In genomic region chr18:48719988-48720654, GRCh38 we compare ENCODE assay signal across 1 cellular context.
TF ChIP-seq lines count a peak whose summit lies in the region.

No MANE protein-coding gene starts in this region.

TF ChIP-seq in K562, 482 proteins besides CTCF, POLR2A, EP300 and RAD21 (continued from another document and continues in another):
- TF ChIP-seq CEBPZ (IDR thresholded peaks at IDR 0.05; ENCODE audit: borderline replicate concordance, low read depth, low read length), result no peak
- no peak for TF ChIP-seq DDX20 (tag; IDR thresholded peaks at IDR 0.05; ENCODE audit: low read depth)
- no peak for TF ChIP-seq MIER1 (IDR thresholded peaks at IDR 0.05; ENCODE audit: low read depth)
- no peak for TF ChIP-seq ZC3H11A (IDR thresholded peaks at IDR 0.05; ENCODE audit: low read depth, low read length)
- TF ChIP-seq ETV1 (tag; conservative IDR thresholded peaks at IDR 0.05; ENCODE audit: low read depth), result 0 out of 2 replicates have a peak, but pooled peaks have one; percentile 13
- peak; percentile 74 for TF ChIP-seq SMARCC2 (IDR thresholded peaks at IDR 0.05; ENCODE audit: low read depth)
- TF ChIP-seq ZNF197 (CRISPR knock-in tag; IDR thresholded peaks at IDR 0.05; ENCODE audit: low read depth), result no peak
- no peak for TF ChIP-seq ZFP1 (CRISPR knock-in tag; IDR thresholded peaks at IDR 0.05)
- TF ChIP-seq ZNF408 (CRISPR knock-in tag; IDR thresholded peaks at IDR 0.05; ENCODE audit: low read depth), result no peak
- no peak for TF ChIP-seq NFXL1 (CRISPR knock-in tag; IDR thresholded peaks at IDR 0.05)
- TF ChIP-seq HDAC1 (IDR thresholded peaks at IDR 0.05), result no peak
- TF ChIP-seq ZNF140 (CRISPR knock-in tag; IDR thresholded peaks at IDR 0.05), result no peak
- no peak for TF ChIP-seq GABPB2 (CRISPR knock-in tag; conservative IDR thresholded peaks at IDR 0.05)
- TF ChIP-seq CSDE1 (IDR thresholded peaks at IDR 0.05), result no peak
- no peak for TF ChIP-seq BRCA1 (IDR thresholded peaks at IDR 0.05)
- TF ChIP-seq BRCA1 (CRISPR knock-in tag; IDR thresholded peaks at IDR 0.05), result no peak
- TF ChIP-seq, protein P1, sequence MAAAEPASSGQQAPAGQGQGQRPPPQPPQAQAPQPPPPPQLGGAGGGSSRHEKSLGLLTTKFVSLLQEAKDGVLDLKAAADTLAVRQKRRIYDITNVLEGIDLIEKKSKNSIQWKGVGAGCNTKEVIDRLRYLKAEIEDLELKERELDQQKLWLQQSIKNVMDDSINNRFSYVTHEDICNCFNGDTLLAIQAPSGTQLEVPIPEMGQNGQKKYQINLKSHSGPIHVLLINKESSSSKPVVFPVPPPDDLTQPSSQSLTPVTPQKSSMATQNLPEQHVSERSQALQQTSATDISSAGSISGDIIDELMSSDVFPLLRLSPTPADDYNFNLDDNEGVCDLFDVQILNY (CRISPR knock-in tag; IDR thresholded peaks at IDR 0.05), result no peak
- TF ChIP-seq ZNF217 (CRISPR knock-in tag; IDR thresholded peaks at IDR 0.05), result no peak
- TF ChIP-seq, protein P2, sequence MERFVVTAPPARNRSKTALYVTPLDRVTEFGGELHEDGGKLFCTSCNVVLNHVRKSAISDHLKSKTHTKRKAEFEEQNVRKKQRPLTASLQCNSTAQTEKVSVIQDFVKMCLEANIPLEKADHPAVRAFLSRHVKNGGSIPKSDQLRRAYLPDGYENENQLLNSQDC (CRISPR knock-in tag; IDR thresholded peaks at IDR 0.05), result no peak
- no peak for TF ChIP-seq BRD9 (IDR thresholded peaks at IDR 0.05; ENCODE audit: low read depth, partially characterized antibody)
- TF ChIP-seq YY1 (IDR thresholded peaks at IDR 0.05; ENCODE audit: borderline replicate concordance in 1 of 3, control insufficient read depth in 1 of 3, extremely low read depth in 1 of 3, insufficient read depth in 3 of 3, insufficient read length in 1 of 3, insufficient replicate concordance in 2 of 3, low read depth in 1 of 3, low read length in 2 of 3), result no peak
- TF ChIP-seq ZNF395 (CRISPR knock-in tag; IDR thresholded peaks at IDR 0.05), result peak; percentile 53; the same call in 1 of the 2 replicates
- no peak for TF ChIP-seq NR3C1 (CRISPR knock-in tag; IDR thresholded peaks at IDR 0.05)
- TF ChIP-seq, protein P3, sequence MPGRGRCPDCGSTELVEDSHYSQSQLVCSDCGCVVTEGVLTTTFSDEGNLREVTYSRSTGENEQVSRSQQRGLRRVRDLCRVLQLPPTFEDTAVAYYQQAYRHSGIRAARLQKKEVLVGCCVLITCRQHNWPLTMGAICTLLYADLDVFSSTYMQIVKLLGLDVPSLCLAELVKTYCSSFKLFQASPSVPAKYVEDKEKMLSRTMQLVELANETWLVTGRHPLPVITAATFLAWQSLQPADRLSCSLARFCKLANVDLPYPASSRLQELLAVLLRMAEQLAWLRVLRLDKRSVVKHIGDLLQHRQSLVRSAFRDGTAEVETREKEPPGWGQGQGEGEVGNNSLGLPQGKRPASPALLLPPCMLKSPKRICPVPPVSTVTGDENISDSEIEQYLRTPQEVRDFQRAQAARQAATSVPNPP (IDR thresholded peaks at IDR 0.05; ENCODE audit: borderline replicate concordance, insufficient read depth, insufficient read length), result no peak
- TF ChIP-seq SP1 (CRISPR knock-in tag; IDR thresholded peaks at IDR 0.05), result no peak
- TF ChIP-seq ZNF311 (CRISPR knock-in tag; IDR thresholded peaks at IDR 0.05), result no peak
- no peak for TF ChIP-seq ZNF668 (CRISPR knock-in tag; IDR thresholded peaks at IDR 0.05)
- TF ChIP-seq HDAC3 (IDR thresholded peaks at IDR 0.05; ENCODE audit: borderline replicate concordance, partially characterized antibody), result peak; percentile 70
- no peak for TF ChIP-seq MLX (CRISPR knock-in tag; conservative IDR thresholded peaks at IDR 0.05)
- TF ChIP-seq, protein P4, sequence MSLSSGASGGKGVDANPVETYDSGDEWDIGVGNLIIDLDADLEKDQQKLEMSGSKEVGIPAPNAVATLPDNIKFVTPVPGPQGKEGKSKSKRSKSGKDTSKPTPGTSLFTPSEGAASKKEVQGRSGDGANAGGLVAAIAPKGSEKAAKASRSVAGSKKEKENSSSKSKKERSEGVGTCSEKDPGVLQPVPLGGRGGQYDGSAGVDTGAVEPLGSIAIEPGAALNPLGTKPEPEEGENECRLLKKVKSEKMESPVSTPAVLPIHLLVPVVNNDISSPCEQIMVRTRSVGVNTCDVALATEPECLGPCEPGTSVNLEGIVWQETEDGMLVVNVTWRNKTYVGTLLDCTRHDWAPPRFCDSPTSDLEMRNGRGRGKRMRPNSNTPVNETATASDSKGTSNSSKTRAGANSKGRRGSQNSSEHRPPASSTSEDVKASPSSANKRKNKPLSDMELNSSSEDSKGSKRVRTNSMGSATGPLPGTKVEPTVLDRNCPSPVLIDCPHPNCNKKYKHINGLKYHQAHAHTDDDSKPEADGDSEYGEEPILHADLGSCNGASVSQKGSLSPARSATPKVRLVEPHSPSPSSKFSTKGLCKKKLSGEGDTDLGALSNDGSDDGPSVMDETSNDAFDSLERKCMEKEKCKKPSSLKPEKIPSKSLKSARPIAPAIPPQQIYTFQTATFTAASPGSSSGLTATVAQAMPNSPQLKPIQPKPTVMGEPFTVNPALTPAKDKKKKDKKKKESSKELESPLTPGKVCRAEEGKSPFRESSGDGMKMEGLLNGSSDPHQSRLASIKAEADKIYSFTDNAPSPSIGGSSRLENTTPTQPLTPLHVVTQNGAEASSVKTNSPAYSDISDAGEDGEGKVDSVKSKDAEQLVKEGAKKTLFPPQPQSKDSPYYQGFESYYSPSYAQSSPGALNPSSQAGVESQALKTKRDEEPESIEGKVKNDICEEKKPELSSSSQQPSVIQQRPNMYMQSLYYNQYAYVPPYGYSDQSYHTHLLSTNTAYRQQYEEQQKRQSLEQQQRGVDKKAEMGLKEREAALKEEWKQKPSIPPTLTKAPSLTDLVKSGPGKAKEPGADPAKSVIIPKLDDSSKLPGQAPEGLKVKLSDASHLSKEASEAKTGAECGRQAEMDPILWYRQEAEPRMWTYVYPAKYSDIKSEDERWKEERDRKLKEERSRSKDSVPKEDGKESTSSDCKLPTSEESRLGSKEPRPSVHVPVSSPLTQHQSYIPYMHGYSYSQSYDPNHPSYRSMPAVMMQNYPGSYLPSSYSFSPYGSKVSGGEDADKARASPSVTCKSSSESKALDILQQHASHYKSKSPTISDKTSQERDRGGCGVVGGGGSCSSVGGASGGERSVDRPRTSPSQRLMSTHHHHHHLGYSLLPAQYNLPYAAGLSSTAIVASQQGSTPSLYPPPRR (CRISPR knock-in tag; IDR thresholded peaks at IDR 0.05; ENCODE audit: borderline replicate concordance), result no peak
- TF ChIP-seq DNMT1 (IDR thresholded peaks at IDR 0.05), result no peak
- no peak for TF ChIP-seq RBM17 (IDR thresholded peaks at IDR 0.05; ENCODE audit: borderline replicate concordance, low read depth, low read length)
- no peak for TF ChIP-seq KLF1 (tag; IDR thresholded peaks at IDR 0.05)
- TF ChIP-seq HMGN3 (IDR thresholded peaks at IDR 0.05; ENCODE audit: borderline replicate concordance, extremely low read depth, insufficient read length, low read depth, low read length), result no peak
- no peak for TF ChIP-seq ARID3A (IDR thresholded peaks at IDR 0.05; ENCODE audit: borderline replicate concordance, low read depth, low read length)
- TF ChIP-seq, protein P5, sequence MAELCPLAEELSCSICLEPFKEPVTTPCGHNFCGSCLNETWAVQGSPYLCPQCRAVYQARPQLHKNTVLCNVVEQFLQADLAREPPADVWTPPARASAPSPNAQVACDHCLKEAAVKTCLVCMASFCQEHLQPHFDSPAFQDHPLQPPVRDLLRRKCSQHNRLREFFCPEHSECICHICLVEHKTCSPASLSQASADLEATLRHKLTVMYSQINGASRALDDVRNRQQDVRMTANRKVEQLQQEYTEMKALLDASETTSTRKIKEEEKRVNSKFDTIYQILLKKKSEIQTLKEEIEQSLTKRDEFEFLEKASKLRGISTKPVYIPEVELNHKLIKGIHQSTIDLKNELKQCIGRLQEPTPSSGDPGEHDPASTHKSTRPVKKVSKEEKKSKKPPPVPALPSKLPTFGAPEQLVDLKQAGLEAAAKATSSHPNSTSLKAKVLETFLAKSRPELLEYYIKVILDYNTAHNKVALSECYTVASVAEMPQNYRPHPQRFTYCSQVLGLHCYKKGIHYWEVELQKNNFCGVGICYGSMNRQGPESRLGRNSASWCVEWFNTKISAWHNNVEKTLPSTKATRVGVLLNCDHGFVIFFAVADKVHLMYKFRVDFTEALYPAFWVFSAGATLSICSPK (IDR thresholded peaks at IDR 0.05; ENCODE audit: borderline replicate concordance), result no peak
- no peak for TF ChIP-seq ATF4 (CRISPR knock-in tag; IDR thresholded peaks at IDR 0.05)
- TF ChIP-seq, protein P6, sequence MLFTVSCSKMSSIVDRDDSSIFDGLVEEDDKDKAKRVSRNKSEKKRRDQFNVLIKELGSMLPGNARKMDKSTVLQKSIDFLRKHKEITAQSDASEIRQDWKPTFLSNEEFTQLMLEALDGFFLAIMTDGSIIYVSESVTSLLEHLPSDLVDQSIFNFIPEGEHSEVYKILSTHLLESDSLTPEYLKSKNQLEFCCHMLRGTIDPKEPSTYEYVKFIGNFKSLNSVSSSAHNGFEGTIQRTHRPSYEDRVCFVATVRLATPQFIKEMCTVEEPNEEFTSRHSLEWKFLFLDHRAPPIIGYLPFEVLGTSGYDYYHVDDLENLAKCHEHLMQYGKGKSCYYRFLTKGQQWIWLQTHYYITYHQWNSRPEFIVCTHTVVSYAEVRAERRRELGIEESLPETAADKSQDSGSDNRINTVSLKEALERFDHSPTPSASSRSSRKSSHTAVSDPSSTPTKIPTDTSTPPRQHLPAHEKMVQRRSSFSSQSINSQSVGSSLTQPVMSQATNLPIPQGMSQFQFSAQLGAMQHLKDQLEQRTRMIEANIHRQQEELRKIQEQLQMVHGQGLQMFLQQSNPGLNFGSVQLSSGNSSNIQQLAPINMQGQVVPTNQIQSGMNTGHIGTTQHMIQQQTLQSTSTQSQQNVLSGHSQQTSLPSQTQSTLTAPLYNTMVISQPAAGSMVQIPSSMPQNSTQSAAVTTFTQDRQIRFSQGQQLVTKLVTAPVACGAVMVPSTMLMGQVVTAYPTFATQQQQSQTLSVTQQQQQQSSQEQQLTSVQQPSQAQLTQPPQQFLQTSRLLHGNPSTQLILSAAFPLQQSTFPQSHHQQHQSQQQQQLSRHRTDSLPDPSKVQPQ (CRISPR knock-in tag; IDR thresholded peaks at IDR 0.05; ENCODE audit: borderline replicate concordance), result no peak
- TF ChIP-seq ZBTB17 (CRISPR knock-in tag; IDR thresholded peaks at IDR 0.05), result no peak
- TF ChIP-seq ZNF41 (CRISPR knock-in tag; conservative IDR thresholded peaks at IDR 0.05), result no peak
